Comparison of ENCODE assay signal across 17 cellular contexts in genomic region chr1:99533909-99534907, GRCh38.
DNase-seq lines count a peak whose midpoint lies in the region; TF ChIP-seq lines count a peak whose summit lies in the region.
"Had no signal": no experiment of that assay in that cellular context is flagged by ENCODE, and none has a peak within 500 bp of the region (broad histone marks: within the 10 kb centered on the region; RNA-seq: fewer than 3 reads in every experiment).

No MANE protein-coding gene starts in this region.

- intact Hi-C loops in esophagus muscularis mucosa (cut with DNase I) (no loop called here), thyroid gland (cut with DNase I) (no loop called here)

- H3K27ac Mint-ChIP-seq in nephron progenitor cell (peak overlapping the region; percentile 90), type B pancreatic cell (peak overlapping the region; percentile 30)
- H3K27ac Mint-ChIP-seq: activated CD4-positive, alpha-beta T cell treated with anti-CD3 and anti-CD28 coated beads for 36 hours; CD14-positive monocyte had no signal

- H3K27me3 Mint-ChIP-seq in nephron progenitor cell (ENCODE audit: low read depth, poor library complexity) = no peaks in the 10 kb centered on the region
- no peaks in the 10 kb centered on the region for H3K27me3 Mint-ChIP-seq in type B pancreatic cell
- H3K27me3 Mint-ChIP-seq: activated CD4-positive, alpha-beta T cell treated with anti-CD3 and anti-CD28 coated beads for 36 hours had no signal

- H3K4me1 ChIP-seq in esophagus muscularis mucosa = peaks cover 14 to 28% (median 18%) of the 10 kb centered on the region in 4 donors
- H3K4me1 ChIP-seq in thyroid gland = no peaks in the 10 kb centered on the region
- H3K4me1 ChIP-seq: ascending aorta had no signal

- H3K27me3 ChIP-seq in esophagus muscularis mucosa (no peaks in the 10 kb centered on the region), thyroid gland (no peaks in the 10 kb centered on the region)
- H3K27me3 ChIP-seq: ascending aorta, esophagus squamous epithelium, SJSA1 had no signal

- H3K27ac ChIP-seq in esophagus muscularis mucosa (replicated peaks in 1 of 4) (peak overlapping the region; percentile 15 to 53 (median 48)), thyroid gland (no peak overlapping the region)
- H3K27ac ChIP-seq: ascending aorta, dorsolateral prefrontal cortex, SJSA1 had no signal

- H3K36me3 ChIP-seq in esophagus muscularis mucosa (no peaks in the 10 kb centered on the region), thyroid gland (no peaks in the 10 kb centered on the region)
- H3K36me3 ChIP-seq: ascending aorta, esophagus squamous epithelium, SJSA1 had no signal

- TF ChIP-seq CTCF in esophagus muscularis mucosa (IDR thresholded peaks at IDR 0.05) (no peak), nephron progenitor cell (IDR thresholded peaks at IDR 0.05) (no peak), type B pancreatic cell (conservative IDR thresholded peaks at IDR 0.05) (no peak), thyroid gland (IDR thresholded peaks at IDR 0.05) (no peak)

- H3K9me3 ChIP-seq in esophagus muscularis mucosa (no peaks in the 10 kb centered on the region), thyroid gland (no peaks in the 10 kb centered on the region)
- H3K9me3 ChIP-seq: ascending aorta, esophagus squamous epithelium, SJSA1 had no signal

- TF ChIP-seq POLR2A in esophagus muscularis mucosa (IDR thresholded peaks at IDR 0.05; ENCODE audit: low read depth) (no peak), thyroid gland (IDR thresholded peaks at IDR 0.05) (no peak)

- H3K4me3 ChIP-seq in esophagus muscularis mucosa = peak overlapping the region in 1 of 4 donors; percentile 1
- no peak overlapping the region for H3K4me3 ChIP-seq in thyroid gland (replicated peaks in 1 of 3)
- H3K4me3 ChIP-seq: ascending aorta, dorsolateral prefrontal cortex, esophagus squamous epithelium, SJSA1 had no signal

- DNase-seq in NCI-H2171 treated with DMSO at 0.1 percent for 48 hours (lab: John Stamatoyannopoulos, UW) = peak; percentile 22
- DNase-seq in NCI-H2171 (lab: John Stamatoyannopoulos, UW) = no peak
- DNase-seq in esophagus muscularis mucosa (ENCODE audit: extremely low spot score) = no peak
- no peak for DNase-seq in nephron progenitor cell
- no peak for DNase-seq in type B pancreatic cell (ENCODE audit: extremely low spot score, unreplicated experiment)
- DNase-seq in thyroid gland = no peak
- no peak for DNase-seq in NOMO-1 (lab: John Stamatoyannopoulos, UW; ENCODE audit: unreplicated experiment in 2 of 2)
- DNase-seq in central memory CD4-positive, alpha-beta T cell = no peak
- DNase-seq: activated CD4-positive, alpha-beta T cell treated with anti-CD3 and anti-CD28 coated beads for 36 hours; DND-41; dorsolateral prefrontal cortex; esophagus squamous epithelium; MV-4-11; stimulated activated naive CD8-positive, alpha-beta T cell treated with anti-CD3 and anti-CD28 coated beads, Interleukin-15, Interleukin-2, amounts not matched to agents 100 U/mL and 50 U/mL, for 24 hours had no signal

- no peak for TF ChIP-seq EP300 in esophagus muscularis mucosa (IDR thresholded peaks at IDR 0.05)

- WGBS in esophagus muscularis mucosa = 41% methylated on average over 10 of the region's 10 CpGs
- WGBS in thyroid gland, 2 donors = 65 to 70% methylated on average over 10 of the region's 10 CpGs

- no peaks in the 10 kb centered on the region for H3K36me3 Mint-ChIP-seq in nephron progenitor cell (ENCODE audit: low read depth)
- H3K36me3 Mint-ChIP-seq in type B pancreatic cell = no peaks in the 10 kb centered on the region
- H3K36me3 Mint-ChIP-seq: CD14-positive monocyte had no signal

- H3K4me3 Mint-ChIP-seq in nephron progenitor cell = no peak overlapping the region
- H3K4me3 Mint-ChIP-seq in type B pancreatic cell = peak overlapping the region; percentile 48
- H3K4me3 Mint-ChIP-seq: activated CD4-positive, alpha-beta T cell treated with anti-CD3 and anti-CD28 coated beads for 36 hours; CD14-positive monocyte had no signal

- peaks cover 17% of the 10 kb centered on the region for H3K4me1 Mint-ChIP-seq in nephron progenitor cell
- H3K4me1 Mint-ChIP-seq in type B pancreatic cell (ENCODE audit: unreplicated experiment) = peaks cover 18% of the 10 kb centered on the region
- H3K4me1 Mint-ChIP-seq: activated CD4-positive, alpha-beta T cell treated with anti-CD3 and anti-CD28 coated beads for 36 hours; CD14-positive monocyte had no signal

- H3K9me3 Mint-ChIP-seq in nephron progenitor cell (no peaks in the 10 kb centered on the region), type B pancreatic cell (no peaks in the 10 kb centered on the region)
- H3K9me3 Mint-ChIP-seq: CD14-positive monocyte had no signal

Comparison
In these comparisons a context has a peak if more than half of its experiments do, and no peak if none do; other contexts are left out.
1. H3K27ac ChIP-seq: peak in esophagus muscularis mucosa (4 of 4); none in thyroid gland (0 of 3).